ENCODE assay signal across 17 cellular contexts in genomic region chr9:72278959-72279358, GRCh38.
A peak's percentile ranks its signal among the peaks of the same experiment; 100 is the strongest.
DNase-seq lines count a peak whose midpoint lies in the region; ATAC-seq and TF ChIP-seq lines count a peak whose summit lies in the region.
"Had no signal": no experiment of that assay in that cellular context is flagged by ENCODE, and none has a peak within 500 bp of the region (broad histone marks: within the 10 kb centered on the region; RNA-seq: fewer than 3 reads in every experiment).

No MANE protein-coding gene starts in this region.

- no peaks in the 10 kb centered on the region for H3K9me3 ChIP-seq in CD4-positive, alpha-beta memory T cell (ENCODE audit: control insufficient read depth in 1 of 2, low read length in 2 of 2)
- H3K9me3 ChIP-seq in tibial nerve = no peaks in the 10 kb centered on the region
- no peaks in the 10 kb centered on the region for H3K9me3 ChIP-seq in Peyer's patch
- H3K9me3 ChIP-seq: neutrophil had no signal

- intact Hi-C loops in CD4-positive, alpha-beta memory T cell (cut with micrococcal nuclease) = no loop called here

- ATAC-seq in GM19324 (IDR thresholded peaks at IDR 0.05; ENCODE audit: low FRiP score, unreplicated experiment) (peak; percentile 83), HG02571 (IDR thresholded peaks at IDR 0.05; ENCODE audit: unreplicated experiment) (peak; percentile 74), HG03159 (IDR thresholded peaks at IDR 0.05; ENCODE audit: unreplicated experiment) (peak; percentile 80)
- ATAC-seq: activated naive CD4-positive, alpha-beta T cell treated with anti-CD3 and anti-CD28 coated beads, Interleukin-2, amount 50 U/mL, for 72 hours; Right ventricle myocardium inferior had no signal

- H3K4me1 ChIP-seq in CD4-positive, alpha-beta memory T cell (ENCODE audit: insufficient read depth, low read length) = no peaks in the 10 kb centered on the region
- peaks cover 0 to 6% (median 0%) of the 10 kb centered on the region in 4 donors for H3K4me1 ChIP-seq in tibial nerve
- H3K4me1 ChIP-seq in Peyer's patch = no peaks in the 10 kb centered on the region

- no peak for DNase-seq in CD4-positive, alpha-beta memory T cell
- no peak for DNase-seq in tibial nerve (ENCODE audit: low spot score in 2 of 2)
- DNase-seq in Peyer's patch = no peak
- DNase-seq in NCI-H2196 (lab: John Stamatoyannopoulos, UW; ENCODE audit: unreplicated experiment) = no peak
- DNase-seq: H7, NCI-H1417 treated with DMSO at 0.1 percent for 48 hours, NCI-H526, T-helper 9 cell had no signal

- no peak for TF ChIP-seq EP300 in tibial nerve (IDR thresholded peaks at IDR 0.05)

- no peak overlapping the region for H3K27ac Mint-ChIP-seq in CD4-positive, alpha-beta memory T cell
- H3K27ac Mint-ChIP-seq: IgD-negative memory B cell had no signal

- H3K9me3 Mint-ChIP-seq in CD4-positive, alpha-beta memory T cell = no peaks in the 10 kb centered on the region
- H3K9me3 Mint-ChIP-seq: activated naive CD4-positive, alpha-beta T cell treated with anti-CD3 and anti-CD28 coated beads, Interleukin-2, amount 50 U/mL, for 72 hours; central memory CD8-positive, alpha-beta T cell; IgD-negative memory B cell had no signal

- no peaks in the 10 kb centered on the region for H3K4me1 Mint-ChIP-seq in CD4-positive, alpha-beta memory T cell
- H3K4me1 Mint-ChIP-seq: central memory CD8-positive, alpha-beta T cell; IgD-negative memory B cell had no signal

- WGBS in tibial nerve, 2 donors = 86 to 92% methylated on average over 2 of the region's 2 CpGs

- CTCF ChIA-PET in CD4-positive, alpha-beta memory T cell (lab: Charles Lee; ENCODE audit: partially characterized antibody) = interaction anchor here (0.5 to 14.9 kb wide), 18 partner anchors 8 to 1610 kb away, joined by 3 to 368 read pairs (median 5); no protein-coding TSS in a partner anchor

- H3K27ac ChIP-seq in CD4-positive, alpha-beta memory T cell (ENCODE audit: low read depth, low read length) = no peak overlapping the region
- no peak overlapping the region for H3K27ac ChIP-seq in tibial nerve
- H3K27ac ChIP-seq in Peyer's patch = no peak overlapping the region
- H3K27ac ChIP-seq: hepatocyte, neutrophil had no signal

- no peaks in the 10 kb centered on the region for H3K36me3 ChIP-seq in CD4-positive, alpha-beta memory T cell (ENCODE audit: insufficient read depth, low read length)
- no peaks in the 10 kb centered on the region for H3K36me3 ChIP-seq in tibial nerve
- no peaks in the 10 kb centered on the region for H3K36me3 ChIP-seq in Peyer's patch
- H3K36me3 ChIP-seq: neutrophil had no signal

- H3K36me3 Mint-ChIP-seq in CD4-positive, alpha-beta memory T cell = no peaks in the 10 kb centered on the region
- H3K36me3 Mint-ChIP-seq: activated naive CD4-positive, alpha-beta T cell treated with anti-CD3 and anti-CD28 coated beads, Interleukin-2, amount 50 U/mL, for 72 hours; IgD-negative memory B cell had no signal

- H3K4me3 ChIP-seq in CD4-positive, alpha-beta memory T cell (ENCODE audit: low read length in 2 of 2) = no peak overlapping the region
- no peak overlapping the region for H3K4me3 ChIP-seq in tibial nerve
- H3K4me3 ChIP-seq in Peyer's patch = no peak overlapping the region
- H3K4me3 ChIP-seq: hepatocyte had no signal

- POLR2A ChIA-PET in CD4-positive, alpha-beta memory T cell (lab: Charles Lee; ENCODE audit: partially characterized antibody) = no interaction called here

- TF ChIP-seq CTCF in tibial nerve (IDR thresholded peaks at IDR 0.05) (no peak), Peyer's patch (IDR thresholded peaks at IDR 0.05) (no peak)

- H3K27me3 ChIP-seq in CD4-positive, alpha-beta memory T cell (ENCODE audit: insufficient read depth, low read length) = no peaks in the 10 kb centered on the region
- H3K27me3 ChIP-seq in tibial nerve (no peaks in the 10 kb centered on the region), Peyer's patch (no peaks in the 10 kb centered on the region)
- H3K27me3 ChIP-seq: hepatocyte, neutrophil had no signal

- peaks cover 0 to 2% of the 10 kb centered on the region in 2 donors for H3K27me3 Mint-ChIP-seq in CD4-positive, alpha-beta memory T cell
- H3K27me3 Mint-ChIP-seq: central memory CD8-positive, alpha-beta T cell had no signal

- no peak overlapping the region for H3K4me3 Mint-ChIP-seq in CD4-positive, alpha-beta memory T cell
- H3K4me3 Mint-ChIP-seq: central memory CD8-positive, alpha-beta T cell; IgD-negative memory B cell had no signal

- TF ChIP-seq POLR2A in tibial nerve (IDR thresholded peaks at IDR 0.05) (no peak), Peyer's patch (IDR thresholded peaks at IDR 0.05) (no peak)
